Comparison of ENCODE assay signal across 12 cellular contexts in genomic region chr2:39512434-39512935, GRCh38.
DNase-seq lines count a peak whose midpoint lies in the region; ATAC-seq and TF ChIP-seq lines count a peak whose summit lies in the region.
"Had no signal": no experiment of that assay in that cellular context is flagged by ENCODE, and none has a peak within 500 bp of the region (broad histone marks: within the 10 kb centered on the region; RNA-seq: fewer than 3 reads in every experiment).

No MANE protein-coding gene starts in this region.

- no peaks in the 10 kb centered on the region for H3K27me3 ChIP-seq in A673 (replicated peaks; ENCODE audit: insufficient read depth, low read depth, low read length, poor library complexity)
- H3K27me3 ChIP-seq in Peyer's patch = no peaks in the 10 kb centered on the region
- no peaks in the 10 kb centered on the region for H3K27me3 ChIP-seq in BE2C

- intact Hi-C loops in A673 (cut with micrococcal nuclease; ENCODE audit: unreplicated experiment) (loop anchor here (5.0 to 10.0 kb wide), 3 partner anchors 130 to 392 kb away; no protein-coding TSS in a partner anchor), posterior cingulate gyrus (cut with DNase I) (loop anchor here (10.0 kb wide), 1 partner anchor 212 kb away; no protein-coding TSS in a partner anchor)

- H3K4me1 ChIP-seq in A673 (ENCODE audit: insufficient read depth, low read length, poor library complexity, severe bottlenecking) = peaks cover 59% of the 10 kb centered on the region
- H3K4me1 ChIP-seq in Peyer's patch = peaks cover 0 to 53% (median 0%) of the 10 kb centered on the region in 4 donors
- no peaks in the 10 kb centered on the region for H3K4me1 ChIP-seq in BE2C

- POLR2A ChIA-PET in A673 (lab: Charles Lee; ENCODE audit: low non-redundant PET) = no interaction called here

- no peak for TF ChIP-seq POLR2A in Peyer's patch (IDR thresholded peaks at IDR 0.05)

- H3K9me3 ChIP-seq in A673 (ENCODE audit: low read depth, low read length, poor library complexity, severe bottlenecking) = no peaks in the 10 kb centered on the region
- H3K9me3 ChIP-seq in Peyer's patch = no peaks in the 10 kb centered on the region
- H3K9me3 ChIP-seq in BE2C = no peaks in the 10 kb centered on the region

- in situ Hi-C loops in KBM-7 (cut with MboI; ENCODE audit: low pct_unique_long_range_greater_than_20kb, low sequenced_read_pairs) = no loop called here

- DNase-seq in A673 (ENCODE audit: low spot score) = no peak
- DNase-seq in Peyer's patch = no peak
- peak; percentile 81 for DNase-seq in fibroblast of villous mesenchyme (ENCODE audit: low read depth)
- peak in 7 of 10 donors; percentile 32 to 89 (median 52) for DNase-seq in posterior cingulate gyrus
- no peak for DNase-seq in KBM-7
- no peak for DNase-seq in BE2C
- DNase-seq: activated CD4-positive, alpha-beta T cell treated with anti-CD3 and anti-CD28 coated beads, Interleukin-2, amount 50 U/mL, for 1 hour; central memory CD4-positive, alpha-beta T cell; stimulated activated naive CD4-positive, alpha-beta T cell treated with Interleukin-2 at 50 U/mL for 16 hours had no signal

- no TSS peak for BruUV-seq in A673 (replicated peaks; lab: Mats Ljungman, UMichigan)

- no peak overlapping the region for H3K4me3 ChIP-seq in A673 (ENCODE audit: low read depth, low read length, poor library complexity, severe bottlenecking)
- H3K4me3 ChIP-seq in Peyer's patch = no peak overlapping the region
- H3K4me3 ChIP-seq in fibroblast of villous mesenchyme (ENCODE audit: low read depth, low read length) = no peak overlapping the region
- no peak overlapping the region for H3K4me3 ChIP-seq in BE2C (ENCODE audit: low read depth, low read length)
- H3K4me3 ChIP-seq: GM12878 had no signal

- H3K27ac ChIP-seq in A673 (ENCODE audit: low read depth, low read length, poor library complexity, severe bottlenecking) (peak overlapping the region; percentile 65), Peyer's patch (peak overlapping the region in 3 of 4 donors; percentile 40 to 60 (median 51))

- CTCF ChIA-PET in A673 (lab: Charles Lee) = no interaction called here

- TF ChIP-seq CTCF in A673 (conservative IDR thresholded peaks at IDR 0.05; ENCODE audit: low read depth, low read length) = no peak
- TF ChIP-seq CTCF in Peyer's patch (IDR thresholded peaks at IDR 0.05) = no peak
- no peak for TF ChIP-seq CTCF in fibroblast of villous mesenchyme (IDR thresholded peaks at IDR 0.05; ENCODE audit: insufficient read depth, low read depth, low read length)
- no peak for TF ChIP-seq CTCF in BE2C (IDR thresholded peaks at IDR 0.05; ENCODE audit: low read depth, low read length)

- no peaks in the 10 kb centered on the region for H3K36me3 ChIP-seq in A673 (ENCODE audit: insufficient read depth, low read length, poor library complexity, severe bottlenecking)
- no peaks in the 10 kb centered on the region for H3K36me3 ChIP-seq in Peyer's patch
- H3K36me3 ChIP-seq in BE2C = no peaks in the 10 kb centered on the region

- no peak for ATAC-seq in GM19397 (IDR thresholded peaks at IDR 0.05; ENCODE audit: unreplicated experiment)
- no peak for ATAC-seq in HG03432 (IDR thresholded peaks at IDR 0.05; ENCODE audit: unreplicated experiment)
- ATAC-seq: GM12878 had no signal

Comparison
In these comparisons a context has a peak if more than half of its experiments do, and no peak if none do; other contexts are left out.
1. DNase-seq: peak in fibroblast of villous mesenchyme (single experiment) and posterior cingulate gyrus (7 of 10); none in A673 (single experiment), Peyer's patch (0 of 3), KBM-7 (single experiment) and BE2C (single experiment).